In genomic region chr16:27243725-27244362, GRCh38 we compare ENCODE assay signal across 1 cellular context.
TF ChIP-seq lines count a peak whose summit lies in the region.

No MANE protein-coding gene starts in this region.

TF ChIP-seq in H1, 55 proteins besides CTCF, POLR2A, EP300 and RAD21:
- TF ChIP-seq SIRT6 (IDR thresholded peaks at IDR 0.05; ENCODE audit: low read length) (no peak), MAX (IDR thresholded peaks at IDR 0.05) (no peak), TAF7 (optimal IDR thresholded peaks at IDR 0.05; ENCODE audit: borderline replicate concordance, low read depth, low read length) (no peak), SP4 (IDR thresholded peaks at IDR 0.05; ENCODE audit: low read length) (no peak), SIX5 (IDR thresholded peaks at IDR 0.05; ENCODE audit: low read depth, low read length) (no peak), POLR2AphosphoS5 (IDR thresholded peaks at IDR 0.05; ENCODE audit: low read depth, low read length) (no peak), GTF2F1 (IDR thresholded peaks at IDR 0.05; ENCODE audit: borderline replicate concordance, low read depth, low read length) (no peak), ASH2L (IDR thresholded peaks at IDR 0.05; ENCODE audit: low read length) (no peak), HDAC2 (IDR thresholded peaks at IDR 0.05; ENCODE audit: borderline replicate concordance in 1 of 2, low read depth in 2 of 2, low read length in 2 of 2) (no peak), TBP (IDR thresholded peaks at IDR 0.05; ENCODE audit: low read depth, low read length) (no peak), BRCA1 (IDR thresholded peaks at IDR 0.05; ENCODE audit: low read depth, low read length) (no peak), CBX5 (IDR thresholded peaks at IDR 0.05; ENCODE audit: low read depth, low read length) (no peak), ATF2 (IDR thresholded peaks at IDR 0.05; ENCODE audit: low read length) (no peak), TCF12 (IDR thresholded peaks at IDR 0.05; ENCODE audit: low read depth, low read length) (no peak), RBBP5 (IDR thresholded peaks at IDR 0.05; ENCODE audit: borderline replicate concordance, low read depth, low read length) (no peak), CHD1 (IDR thresholded peaks at IDR 0.05; ENCODE audit: low read depth, low read length) (no peak), NRF1 (IDR thresholded peaks at IDR 0.05; ENCODE audit: low read depth, low read length) (no peak), SIN3A (conservative IDR thresholded peaks at IDR 0.05 in 1 of 2, IDR thresholded peaks at IDR 0.05 in 1 of 2; ENCODE audit: low read depth in 1 of 2, low read length in 2 of 2) (no peak)
